18 cellular contexts compared by ENCODE assay signal in the genomic region with DNA sequence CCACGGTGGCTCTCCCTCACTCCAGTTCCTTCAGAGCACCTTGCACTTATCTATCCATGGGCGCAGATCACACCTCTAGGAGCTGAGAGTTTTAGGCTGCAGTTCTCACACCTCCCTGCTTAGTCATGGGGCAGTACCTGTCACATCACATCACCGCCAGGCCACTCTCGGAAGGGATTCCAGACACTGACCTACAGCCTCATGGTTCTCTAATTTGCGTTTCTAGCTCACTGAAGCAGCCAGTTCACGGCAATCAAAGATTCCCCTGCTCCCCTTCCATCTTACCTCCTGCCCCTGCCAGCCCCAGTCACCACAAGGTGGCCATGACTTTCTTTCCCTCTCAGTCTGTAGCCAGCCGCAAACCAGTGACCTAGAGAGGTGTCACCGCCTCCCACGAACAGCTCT. TPM values are rescaled to one million over a fixed set of nuclear protein-coding genes. Genes with fewer than 3 reads are reported as not detected.
DNase-seq lines count a peak whose midpoint lies in the region; ATAC-seq lines count a peak whose summit lies in the region.
"Had no signal": no experiment of that assay in that cellular context is flagged by ENCODE, and none has a peak within 500 bp of the region (broad histone marks: within the 10 kb centered on the region; RNA-seq: fewer than 3 reads in every experiment).

No MANE protein-coding gene starts in this region.

- H3K36me3 Mint-ChIP-seq in stimulated activated naive B cell treated with anti-CD40 and anti-IgM and Interleukin-4, amounts not matched to agents 10 μg/mL and 1 μg/mL and 100 μg/mL, for 72 hours: peaks cover 0 to 2% of the 10 kb centered on the region in 2 donors
- H3K36me3 Mint-ChIP-seq: activated naive CD4-positive, alpha-beta T cell treated with anti-CD3 and anti-CD28 coated beads, Interleukin-2, amount 50 U/mL, for 72 hours had no signal

- no peak overlapping the region for H3K4me3 Mint-ChIP-seq in stimulated activated naive B cell treated with anti-CD40 and anti-IgM and Interleukin-4, amounts not matched to agents 10 μg/mL and 1 μg/mL and 100 μg/mL, for 72 hours

- peaks cover 0 to 5% of the 10 kb centered on the region in 2 donors for H3K27me3 Mint-ChIP-seq in stimulated activated naive B cell treated with anti-CD40 and anti-IgM and Interleukin-4, amounts not matched to agents 10 μg/mL and 1 μg/mL and 100 μg/mL, for 72 hours

- DNase-seq in Right ventricle myocardium superior (no peak), DMS53 (lab: John Stamatoyannopoulos, UW) (no peak)
- no peak for DNase-seq in stimulated activated naive B cell treated with anti-CD40 and anti-IgM and Interleukin-4, amounts not matched to agents 10 μg/mL and 1 μg/mL and 100 μg/mL, for 72 hours
- DNase-seq: activated CD4-positive, CD25-positive, alpha-beta regulatory T cell treated with anti-CD3 and anti-CD28 coated beads, Interleukin-2, amount 50 U/mL, for 72 hours; C1 segment of cervical spinal cord; caudate nucleus; foreskin keratinocyte; HCEC 1CT; midbrain; NCI-H2029; NCI-H526 treated with DMSO at 0.1 percent for 48 hours; stimulated activated CD4-positive, alpha-beta T cell treated with anti-CD3 and anti-CD28 coated beads, Interleukin-15, amount 100 ng/mL, for 24 hours; T-helper 1 cell had no signal

- ATAC-seq in GM18868 (IDR thresholded peaks at IDR 0.05; ENCODE audit: unreplicated experiment) (peak; percentile 55), HG02798 (IDR thresholded peaks at IDR 0.05; ENCODE audit: poor library complexity, unreplicated experiment) (peak; percentile 86), Right ventricle myocardium superior (ENCODE audit: poor library complexity) (peak; percentile 60), GM21515 (IDR thresholded peaks at IDR 0.05; ENCODE audit: unreplicated experiment) (no peak), GM19397 (IDR thresholded peaks at IDR 0.05; ENCODE audit: unreplicated experiment) (no peak)
- ATAC-seq in stimulated activated naive B cell treated with anti-CD40 and anti-IgM and Interleukin-4, amounts not matched to agents 10 μg/mL and 1 μg/mL and 100 μg/mL, for 72 hours (replicated peaks): peak; percentile 26
- ATAC-seq: foreskin keratinocyte had no signal

- intact Hi-C loops in Right ventricle myocardium superior (cut with DNase I): no loop called here

- H3K4me1 Mint-ChIP-seq in stimulated activated naive B cell treated with anti-CD40 and anti-IgM and Interleukin-4, amounts not matched to agents 10 μg/mL and 1 μg/mL and 100 μg/mL, for 72 hours: peaks cover 17 to 53% of the 10 kb centered on the region in 2 donors

- peak overlapping the region; percentile 76 for H3K27ac Mint-ChIP-seq in stimulated activated naive B cell treated with anti-CD40 and anti-IgM and Interleukin-4, amounts not matched to agents 10 μg/mL and 1 μg/mL and 100 μg/mL, for 72 hours
- H3K27ac Mint-ChIP-seq: activated naive CD4-positive, alpha-beta T cell treated with anti-CD3 and anti-CD28 coated beads, Interleukin-2, amount 50 U/mL, for 72 hours had no signal

- H3K9me3 Mint-ChIP-seq in stimulated activated naive B cell treated with anti-CD40 and anti-IgM and Interleukin-4, amounts not matched to agents 10 μg/mL and 1 μg/mL and 100 μg/mL, for 72 hours: peaks cover 0 to 1% of the 10 kb centered on the region in 2 donors
- H3K9me3 Mint-ChIP-seq: activated naive CD4-positive, alpha-beta T cell treated with anti-CD3 and anti-CD28 coated beads, Interleukin-2, amount 50 U/mL, for 72 hours had no signal

RNA-seq across cellular contexts. Expression of a gene that starts 34.2 kb away (rescaled TPM):
- total RNA-seq in Right ventricle myocardium superior: 63.0 TPM
- total RNA-seq: activated naive CD4-positive, alpha-beta T cell treated with anti-CD3 and anti-CD28 coated beads, Interleukin-2, amount 50 U/mL, for 72 hours had no signal

Comparison
In these comparisons a context has a peak if more than half of its experiments do, and no peak if none do; other contexts are left out.
1. ATAC-seq: peak in GM18868 (single experiment), HG02798 (single experiment), Right ventricle myocardium superior (single experiment) and stimulated activated naive B cell treated with anti-CD40 and anti-IgM and Interleukin-4, amounts not matched to agents 10 μg/mL and 1 μg/mL and 100 μg/mL, for 72 hours (2 of 2); none in GM21515 (single experiment) and GM19397 (single experiment).